In the genomic region with DNA sequence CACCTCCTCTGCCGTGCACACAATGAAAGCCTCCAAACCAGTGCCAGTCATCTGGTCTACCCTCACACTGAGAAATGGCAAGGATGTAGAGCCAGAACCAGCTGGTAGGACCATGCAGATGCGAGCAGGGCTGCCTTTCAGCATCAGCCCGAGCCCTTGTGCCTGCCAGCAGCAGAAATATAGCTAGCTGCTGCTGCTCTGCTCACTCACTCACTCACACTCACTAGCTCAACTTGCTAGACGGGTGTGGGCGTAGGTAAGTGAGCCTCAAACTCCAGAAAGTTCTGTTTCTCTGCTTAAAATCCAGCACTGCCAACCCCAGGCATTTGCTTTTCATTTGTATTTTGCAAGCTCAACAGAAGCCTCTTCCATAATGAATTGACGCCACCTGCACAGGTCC, we compare ENCODE assay signal across 23 cellular contexts.
"Had no signal": no experiment of that assay in that cellular context is flagged by ENCODE, and none has a peak within 500 bp of the region (broad histone marks: within the 10 kb centered on the region; RNA-seq: fewer than 3 reads in every experiment).

No MANE protein-coding gene starts in this region.

- H3K4me3 ChIP-seq: MG63, SJSA1, SK-N-MC had no signal

- H3K9me3 ChIP-seq: SJSA1 had no signal

- H3K36me3 ChIP-seq: MG63, SJSA1 had no signal

- H3K27ac ChIP-seq: SJSA1, SK-N-MC had no signal

- ATAC-seq: HepG2 had no signal

- DNase-seq: IMR-90, Karpas-422, KG1, MG63, NCI-H1092, NCI-H1105 treated with DMSO at 0.1 percent for 48 hours, NCI-H1417 treated with DMSO at 0.1 percent for 48 hours, NCI-H1694 treated with DMSO at 0.1 percent for 48 hours, NCI-H1930, NCI-H2081, NCI-H2171, NCI-H226, NCI-H446, NCI-H510A, NCI-H524 treated with DMSO at 0.1 percent for 48 hours, NCI-H69, NCI-H774, Right ventricle myocardium superior, RPMI8226, SIG-M5 had no signal

- H3K27me3 ChIP-seq: MG63, SJSA1 had no signal
